ENCODE assay signal across 23 cellular contexts in genomic region chr2:133975676-133976428, GRCh38.
A peak's percentile ranks its signal among the peaks of the same experiment; 100 is the strongest.
DNase-seq lines count a peak whose midpoint lies in the region; ATAC-seq and TF ChIP-seq lines count a peak whose summit lies in the region.
"Had no signal": no experiment of that assay in that cellular context is flagged by ENCODE, and none has a peak within 500 bp of the region (broad histone marks: within the 10 kb centered on the region; RNA-seq: fewer than 3 reads in every experiment).

No MANE protein-coding gene starts in this region.

- no peak overlapping the region for H3K27ac Mint-ChIP-seq in activated naive CD8-positive, alpha-beta T cell treated with anti-CD3 and anti-CD28 coated beads for 36 hours
- H3K27ac Mint-ChIP-seq: B cell, T-cell had no signal

- H3K27me3 ChIP-seq in adipocyte (replicated peaks; ENCODE audit: control insufficient read depth, insufficient read depth, low read length) = peaks cover 8% of the 10 kb centered on the region
- H3K27me3 ChIP-seq: upper lobe of right lung had no signal

- no peaks in the 10 kb centered on the region for H3K36me3 Mint-ChIP-seq in activated naive CD8-positive, alpha-beta T cell treated with anti-CD3 and anti-CD28 coated beads for 36 hours
- H3K36me3 Mint-ChIP-seq: T-cell had no signal

- no peak overlapping the region for H3K4me3 ChIP-seq in adipocyte (ENCODE audit: low read length)
- H3K4me3 ChIP-seq: smooth muscle cell, upper lobe of right lung had no signal

- no peaks in the 10 kb centered on the region for H3K9me3 ChIP-seq in adipocyte (ENCODE audit: control insufficient read depth, low read length)
- H3K9me3 ChIP-seq: upper lobe of right lung had no signal

- no peaks in the 10 kb centered on the region for H3K9me3 Mint-ChIP-seq in activated naive CD8-positive, alpha-beta T cell treated with anti-CD3 and anti-CD28 coated beads for 36 hours
- H3K9me3 Mint-ChIP-seq: T-cell had no signal

- no peak for TF ChIP-seq POLR2A in GM18505 (IDR thresholded peaks at IDR 0.05; ENCODE audit: borderline replicate concordance, extremely low read depth, insufficient read depth, insufficient read length)

- ATAC-seq in GM18505 (IDR thresholded peaks at IDR 0.05; ENCODE audit: unreplicated experiment) = peak; percentile 52
- ATAC-seq in HG02623 (IDR thresholded peaks at IDR 0.05; ENCODE audit: unreplicated experiment) = no peak
- ATAC-seq: foreskin keratinocyte, Panc1, T-cell, upper lobe of right lung had no signal

- no peaks in the 10 kb centered on the region for H3K36me3 ChIP-seq in adipocyte (ENCODE audit: control insufficient read depth, insufficient read depth, low read length, severe bottlenecking)
- H3K36me3 ChIP-seq: upper lobe of right lung had no signal

- H3K4me1 ChIP-seq in adipocyte (ENCODE audit: control insufficient read depth, insufficient read depth, low read length) = peaks cover 52% of the 10 kb centered on the region
- H3K4me1 ChIP-seq: foreskin keratinocyte, upper lobe of right lung had no signal

- H3K9ac ChIP-seq in adipocyte (ENCODE audit: low read length) = no peak overlapping the region

- no peaks in the 10 kb centered on the region for H3K27me3 Mint-ChIP-seq in activated naive CD8-positive, alpha-beta T cell treated with anti-CD3 and anti-CD28 coated beads for 36 hours

- peaks cover 2% of the 10 kb centered on the region for H3K4me1 Mint-ChIP-seq in activated naive CD8-positive, alpha-beta T cell treated with anti-CD3 and anti-CD28 coated beads for 36 hours
- H3K4me1 Mint-ChIP-seq: T-cell had no signal

- DNase-seq in NCI-H748 (lab: John Stamatoyannopoulos, UW; ENCODE audit: unreplicated experiment) (peak; percentile 0), NCI-H748 treated with DMSO at 0.1 percent for 48 hours (lab: John Stamatoyannopoulos, UW) (no peak), MV-4-11 (lab: John Stamatoyannopoulos, UW) (peak; percentile 75), adipocyte (ENCODE audit: low read depth) (peak; percentile 43), Ammon's horn (ENCODE audit: low spot score) (no peak)
- DNase-seq in activated naive CD8-positive, alpha-beta T cell treated with anti-CD3 and anti-CD28 coated beads for 36 hours = no peak
- DNase-seq: activated CD4-positive, alpha-beta T cell treated with anti-CD3 and anti-CD28 coated beads, Interleukin-2, amount 50 U/mL, for 1 hour; activated naive CD4-positive, alpha-beta T cell treated with Interleukin-2 at 50 U/mL for 16 hours; activated T-cell treated with anti-CD3 and anti-CD28 coated beads for 4 hours; cerebellar nuclear complex; COR-L47; erythroblast; foreskin keratinocyte; mesenchymal stem cell; NCI-H1930; stimulated activated CD4-positive, alpha-beta T cell treated with anti-CD3 and anti-CD28 coated beads, Interleukin-4, amount 100 ng/mL, for 24 hours; T-cell; upper lobe of right lung had no signal

- H3K4me3 Mint-ChIP-seq in activated naive CD8-positive, alpha-beta T cell treated with anti-CD3 and anti-CD28 coated beads for 36 hours = no peak overlapping the region
- H3K4me3 Mint-ChIP-seq: B cell, T-cell had no signal

Comparison
In these comparisons a context has a peak if more than half of its experiments do, and no peak if none do; other contexts are left out.
1. DNase-seq: peak in NCI-H748 (single experiment), MV-4-11 (single experiment) and adipocyte (single experiment); none in NCI-H748 treated with DMSO at 0.1 percent for 48 hours (single experiment), Ammon's horn (single experiment) and activated naive CD8-positive, alpha-beta T cell treated with anti-CD3 and anti-CD28 coated beads for 36 hours (single experiment).